Comparison of ENCODE assay signal across 1 cellular context in genomic region chr10:34479520-34480179, GRCh38.
TF ChIP-seq lines count a peak whose summit lies in the region.

No MANE protein-coding gene starts in this region.

TF ChIP-seq in HepG2, 621 proteins besides CTCF, POLR2A, EP300 and RAD21 (continued from another document and continues in another):
- no peak for TF ChIP-seq ZMAT5 (CRISPR knock-in tag; IDR thresholded peaks at IDR 0.05; ENCODE audit: borderline replicate concordance, low read depth)
- no peak for TF ChIP-seq FOXM1 (CRISPR knock-in tag; IDR thresholded peaks at IDR 0.05)
- TF ChIP-seq EHMT2 (IDR thresholded peaks at IDR 0.05; ENCODE audit: borderline replicate concordance, low read depth, low read length): no peak
- peak; percentile 74; the same call in 1 of the 2 replicates for TF ChIP-seq MEIS1 (CRISPR knock-in tag; IDR thresholded peaks at IDR 0.05; ENCODE audit: borderline replicate concordance)
- TF ChIP-seq ZNF18 (CRISPR knock-in tag; IDR thresholded peaks at IDR 0.05; ENCODE audit: insufficient replicate concordance): no peak
- peak; percentile 30; the same call in 1 of the 2 replicates for TF ChIP-seq ZNF687 (CRISPR knock-in tag; IDR thresholded peaks at IDR 0.05)
- TF ChIP-seq ZNF788 (CRISPR knock-in tag; IDR thresholded peaks at IDR 0.05; ENCODE audit: borderline replicate concordance): peak; percentile 36; the same call in 1 of the 2 replicates
- TF ChIP-seq NCOA2 (CRISPR knock-in tag; IDR thresholded peaks at IDR 0.05): no peak
- no peak for TF ChIP-seq ZNF232 (CRISPR knock-in tag; IDR thresholded peaks at IDR 0.05; ENCODE audit: borderline replicate concordance)
- no peak for TF ChIP-seq ZNF572 (CRISPR knock-in tag; IDR thresholded peaks at IDR 0.05)
- TF ChIP-seq CEBPG (CRISPR knock-in tag; IDR thresholded peaks at IDR 0.05): peak; percentile 49; the same call in 1 of the 2 replicates
- 0 out of 2 replicates have a peak, but pooled peaks have one; percentile 21 for TF ChIP-seq ZSCAN29 (CRISPR knock-in tag; conservative IDR thresholded peaks at IDR 0.05)
- TF ChIP-seq JDP2 (CRISPR knock-in tag; IDR thresholded peaks at IDR 0.05; ENCODE audit: borderline replicate concordance): no peak
- TF ChIP-seq TSC22D2 (CRISPR knock-in tag; IDR thresholded peaks at IDR 0.05; ENCODE audit: borderline replicate concordance): no peak
- no peak for TF ChIP-seq ZNF607 (CRISPR knock-in tag; IDR thresholded peaks at IDR 0.05; ENCODE audit: borderline replicate concordance)
- no peak for TF ChIP-seq ZNF766 (CRISPR knock-in tag; IDR thresholded peaks at IDR 0.05; ENCODE audit: borderline replicate concordance)
- no peak for TF ChIP-seq THRA (CRISPR knock-in tag; IDR thresholded peaks at IDR 0.05; ENCODE audit: borderline replicate concordance)
- TF ChIP-seq CCAR2 (optimal IDR thresholded peaks at IDR 0.05; ENCODE audit: low read depth, low read length): no peak
- peak; percentile 90 for TF ChIP-seq PPARG (CRISPR knock-in tag; conservative IDR thresholded peaks at IDR 0.05)
- TF ChIP-seq ELK4 (CRISPR knock-in tag; IDR thresholded peaks at IDR 0.05; ENCODE audit: borderline replicate concordance): no peak
- no peak for TF ChIP-seq NFIB (CRISPR knock-in tag; IDR thresholded peaks at IDR 0.05; ENCODE audit: borderline replicate concordance)
- no peak for TF ChIP-seq ZBTB25 (CRISPR knock-in tag; IDR thresholded peaks at IDR 0.05)
- no peak for TF ChIP-seq FOXC1 (CRISPR knock-in tag; IDR thresholded peaks at IDR 0.05; ENCODE audit: borderline replicate concordance)
- no peak for TF ChIP-seq ZSCAN22 (CRISPR knock-in tag; IDR thresholded peaks at IDR 0.05)
- TF ChIP-seq HNF4A (CRISPR knock-in tag; IDR thresholded peaks at IDR 0.05): peak; percentile 86
- TF ChIP-seq XBP1 (CRISPR knock-in tag; IDR thresholded peaks at IDR 0.05): no peak
- no peak for TF ChIP-seq ZNF337 (CRISPR knock-in tag; IDR thresholded peaks at IDR 0.05; ENCODE audit: borderline replicate concordance, low read depth)
- peak; percentile 33 for TF ChIP-seq ZNF407 (CRISPR knock-in tag; IDR thresholded peaks at IDR 0.05; ENCODE audit: not compliant biosample characterization)
- no peak for TF ChIP-seq CAMTA2 (CRISPR knock-in tag; IDR thresholded peaks at IDR 0.05; ENCODE audit: borderline replicate concordance)
- TF ChIP-seq PBX3 (CRISPR knock-in tag; IDR thresholded peaks at IDR 0.05; ENCODE audit: borderline replicate concordance): no peak
- TF ChIP-seq CBFB (CRISPR knock-in tag; IDR thresholded peaks at IDR 0.05): no peak
